In genomic region chr10:99965700-99966099, GRCh38 we compare ENCODE assay signal across 25 cellular contexts. TPM values are rescaled to one million over a fixed set of nuclear protein-coding genes. Genes with fewer than 3 reads are reported as not detected.
DNase-seq lines count a peak whose midpoint lies in the region; ATAC-seq and TF ChIP-seq lines count a peak whose summit lies in the region.
"Had no signal": no experiment of that assay in that cellular context is flagged by ENCODE, and none has a peak within 500 bp of the region (broad histone marks: within the 10 kb centered on the region; RNA-seq: fewer than 3 reads in every experiment).

No MANE protein-coding gene starts in this region.

- TF ChIP-seq POLR2A in breast epithelium (IDR thresholded peaks at IDR 0.05) = no peak

- no peak overlapping the region for H3K4me3 ChIP-seq in breast epithelium
- no peak overlapping the region for H3K4me3 ChIP-seq in brain microvascular endothelial cell (ENCODE audit: low read depth, low read length)
- H3K4me3 ChIP-seq in fibroblast of villous mesenchyme (ENCODE audit: low read depth, low read length) = no peak overlapping the region
- no peak overlapping the region for H3K4me3 ChIP-seq in skeletal muscle satellite cell (ENCODE audit: low read length)
- no peak overlapping the region for H3K4me3 ChIP-seq in dorsolateral prefrontal cortex
- H3K4me3 ChIP-seq: ascending aorta, GM23338, upper lobe of right lung had no signal

- intact Hi-C loops in MCF 10A (cut with micrococcal nuclease) = loop anchor here (1.0 to 5.0 kb wide), 3 partner anchors 42 to 118 kb away; partner anchors contain the start of gene DNMBP
- intact Hi-C loops in breast epithelium (cut with DNase I; ENCODE audit: low total_unique reads) = no loop called here
- intact Hi-C loops in dorsolateral prefrontal cortex (cut with DNase I) = no loop called here

- no peak for ATAC-seq in GM18519 (IDR thresholded peaks at IDR 0.05; ENCODE audit: low FRiP score, unreplicated experiment)
- ATAC-seq: activated CD8-positive, alpha-beta memory T cell treated with anti-CD3 and anti-CD28 coated beads, Interleukin-2, amount 10 ng/mL, durations not matched to agents 7 days and 5 days; GM23338; upper lobe of right lung had no signal

- peak overlapping the region; percentile 35 for H3K4me2 ChIP-seq in skeletal muscle satellite cell (ENCODE audit: low read length)
- H3K4me2 ChIP-seq: GM23338 had no signal

- in situ Hi-C loops in brain microvascular endothelial cell (cut with HindIII; ENCODE audit: low pct_ligation_motif_present, low sequenced_read_pairs) = no loop called here

- H3K4me3 Mint-ChIP-seq in MCF 10A (ENCODE audit: unreplicated experiment) = no peak overlapping the region
- H3K4me3 Mint-ChIP-seq: activated CD4-positive, alpha-beta T cell treated with anti-CD3 and anti-CD28 coated beads, Interleukin-2, amount 10 ng/mL, durations not matched to agents 7 days and 5 days; activated CD8-positive, alpha-beta memory T cell treated with anti-CD3 and anti-CD28 coated beads, Interleukin-2, amount 10 ng/mL, durations not matched to agents 7 days and 5 days; activated naive CD4-positive, alpha-beta T cell treated with anti-CD3 and anti-CD28 coated beads, Interleukin-2, amount 50 U/mL, for 24 hours; activated T-helper 1 cell treated with anti-CD3 and anti-CD28 coated beads, Interleukin-12 subunit alpha, Interleukin-12 subunit beta, Interleukin-2, Interleukin-4 antibody, amounts not matched to agents 30 ng/mL and 10 ng/mL and 1 ng/mL, durations not matched to agents 14 hours and 24 hours and 36 hours; CD8-positive, alpha-beta memory T cell; GM23338 had no signal

- no peaks in the 10 kb centered on the region for H3K4me1 ChIP-seq in breast epithelium
- H3K4me1 ChIP-seq in skeletal muscle satellite cell (ENCODE audit: control insufficient read depth, insufficient read depth, low read length) = peaks cover 39% of the 10 kb centered on the region
- H3K4me1 ChIP-seq: ascending aorta had no signal

- no peaks in the 10 kb centered on the region for H3K36me3 ChIP-seq in breast epithelium
- peaks cover 28% of the 10 kb centered on the region for H3K36me3 ChIP-seq in brain microvascular endothelial cell (replicated peaks)
- H3K36me3 ChIP-seq in skeletal muscle satellite cell (ENCODE audit: insufficient read depth, low read length) = peaks cover 39% of the 10 kb centered on the region

- no peak for DNase-seq in MCF 10A (ENCODE audit: unreplicated experiment)
- DNase-seq in breast epithelium (ENCODE audit: low spot score in 2 of 2) = no peak
- no peak for DNase-seq in brain microvascular endothelial cell
- peak; percentile 38 for DNase-seq in fibroblast of villous mesenchyme (ENCODE audit: low read depth)
- no peak for DNase-seq in dorsolateral prefrontal cortex
- no peak for DNase-seq in NCI-H2196 (lab: John Stamatoyannopoulos, UW; ENCODE audit: unreplicated experiment)
- DNase-seq: activated CD4-positive, alpha-beta T cell treated with anti-CD3 and anti-CD28 coated beads, Interleukin-2, amount 10 ng/mL, durations not matched to agents 7 days and 5 days; activated CD8-positive, alpha-beta memory T cell treated with anti-CD3 and anti-CD28 coated beads, Interleukin-2, amount 10 ng/mL, durations not matched to agents 7 days and 5 days; AML-193; CD8-positive, alpha-beta memory T cell; KG1; left cardiac atrium; MV-4-11; naive B cell; NCI-H2171 treated with DMSO at 0.1 percent for 48 hours; NCI-H526 treated with DMSO at 0.1 percent for 48 hours; T-helper 9 cell; upper lobe of right lung had no signal

- peak overlapping the region; percentile 49 for H3K27ac Mint-ChIP-seq in MCF 10A (ENCODE audit: low read depth, unreplicated experiment)
- H3K27ac Mint-ChIP-seq: activated CD8-positive, alpha-beta memory T cell treated with anti-CD3 and anti-CD28 coated beads, Interleukin-2, amount 10 ng/mL, durations not matched to agents 7 days and 5 days; activated naive CD4-positive, alpha-beta T cell treated with anti-CD3 and anti-CD28 coated beads, Interleukin-2, amount 50 U/mL, for 24 hours; activated T-helper 1 cell treated with anti-CD3 and anti-CD28 coated beads, Interleukin-12 subunit alpha, Interleukin-12 subunit beta, Interleukin-2, Interleukin-4 antibody, amounts not matched to agents 30 ng/mL and 10 ng/mL and 1 ng/mL, durations not matched to agents 14 hours and 24 hours and 36 hours; CD8-positive, alpha-beta memory T cell; GM23338 had no signal

- CTCF ChIA-PET in MCF 10A (lab: Yijun Ruan, JAX) = interaction anchor here (0.5 to 3.4 kb wide), 10 partner anchors 10 to 120 kb away, joined by 3 to 27 read pairs (median 4); no protein-coding TSS in a partner anchor

- H3K27ac ChIP-seq in breast epithelium = peak overlapping the region in 1 of 2 donors; percentile 32
- H3K27ac ChIP-seq in brain microvascular endothelial cell = peak overlapping the region; percentile 80
- no peak overlapping the region for H3K27ac ChIP-seq in dorsolateral prefrontal cortex
- H3K27ac ChIP-seq: ascending aorta, upper lobe of right lung, WERI-Rb-1 had no signal

- TF ChIP-seq CTCF in MCF 10A (IDR thresholded peaks at IDR 0.05; ENCODE audit: unreplicated experiment) = no peak
- no peak for TF ChIP-seq CTCF in breast epithelium (IDR thresholded peaks at IDR 0.05)
- no peak for TF ChIP-seq CTCF in brain microvascular endothelial cell (IDR thresholded peaks at IDR 0.05; ENCODE audit: low read depth, low read length, missing control alignments)
- TF ChIP-seq CTCF in fibroblast of villous mesenchyme (IDR thresholded peaks at IDR 0.05; ENCODE audit: insufficient read depth, low read depth, low read length) = no peak
- TF ChIP-seq CTCF in dorsolateral prefrontal cortex (IDR thresholded peaks at IDR 0.05 in 54 of 56, conservative IDR thresholded peaks at IDR 0.05 in 2 of 56; ENCODE audit: low read depth in 1 of 56, partially characterized antibody in 56 of 56) = no peak

- no peaks in the 10 kb centered on the region for H3K9me3 Mint-ChIP-seq in MCF 10A (ENCODE audit: unreplicated experiment)
- H3K9me3 Mint-ChIP-seq: activated CD4-positive, alpha-beta T cell treated with anti-CD3 and anti-CD28 coated beads, Interleukin-2, amount 10 ng/mL, durations not matched to agents 7 days and 5 days; activated naive CD4-positive, alpha-beta T cell treated with anti-CD3 and anti-CD28 coated beads, Interleukin-2, amount 50 U/mL, for 24 hours; activated T-helper 1 cell treated with anti-CD3 and anti-CD28 coated beads, Interleukin-12 subunit alpha, Interleukin-12 subunit beta, Interleukin-2, Interleukin-4 antibody, amounts not matched to agents 30 ng/mL and 10 ng/mL and 1 ng/mL, durations not matched to agents 14 hours and 24 hours and 36 hours; CD8-positive, alpha-beta memory T cell; GM23338; naive B cell had no signal

- H3K27me3 Mint-ChIP-seq in MCF 10A (ENCODE audit: insufficient read depth, unreplicated experiment) = no peaks in the 10 kb centered on the region
- H3K27me3 Mint-ChIP-seq: activated CD4-positive, alpha-beta T cell treated with anti-CD3 and anti-CD28 coated beads, Interleukin-2, amount 10 ng/mL, durations not matched to agents 7 days and 5 days; activated CD8-positive, alpha-beta memory T cell treated with anti-CD3 and anti-CD28 coated beads, Interleukin-2, amount 10 ng/mL, durations not matched to agents 7 days and 5 days; activated naive CD4-positive, alpha-beta T cell treated with anti-CD3 and anti-CD28 coated beads, Interleukin-2, amount 50 U/mL, for 24 hours; naive B cell had no signal

- BruUV-seq in MCF 10A (replicated peaks; lab: Mats Ljungman, UMichigan) = no TSS peak

- H3K27me3 ChIP-seq in breast epithelium (no peaks in the 10 kb centered on the region), brain microvascular endothelial cell (replicated peaks) (no peaks in the 10 kb centered on the region), skeletal muscle satellite cell (ENCODE audit: control insufficient read depth, insufficient read depth, low read length) (no peaks in the 10 kb centered on the region), dorsolateral prefrontal cortex (no peaks in the 10 kb centered on the region)
- H3K27me3 ChIP-seq: ascending aorta, upper lobe of right lung had no signal

- H3K36me3 Mint-ChIP-seq in MCF 10A (ENCODE audit: insufficient read depth, unreplicated experiment) = peaks cover 41% of the 10 kb centered on the region

- POLR2A ChIA-PET in MCF 10A (lab: Yijun Ruan, JAX) = interaction anchor here (0.7 to 4.1 kb wide), 12 partner anchors 8 to 80 kb away, joined by 3 to 53 read pairs (median 6); partner anchors contain the start of gene DNMBP

- peaks cover 14% of the 10 kb centered on the region for H3K4me1 Mint-ChIP-seq in MCF 10A (ENCODE audit: insufficient read depth, unreplicated experiment)
- H3K4me1 Mint-ChIP-seq: activated naive CD4-positive, alpha-beta T cell treated with anti-CD3 and anti-CD28 coated beads, Interleukin-2, amount 50 U/mL, for 24 hours; CD8-positive, alpha-beta memory T cell; GM23338 had no signal

- peak overlapping the region; percentile 59 for H3K9ac ChIP-seq in skeletal muscle satellite cell (ENCODE audit: low read depth, low read length)

- H3K9me3 ChIP-seq in breast epithelium = no peaks in the 10 kb centered on the region
- H3K9me3 ChIP-seq in skeletal muscle satellite cell (replicated peaks; ENCODE audit: low read length) = no peaks in the 10 kb centered on the region
- H3K9me3 ChIP-seq: ascending aorta, upper lobe of right lung had no signal

RNA-seq across cellular contexts. Expression of gene DNMBP, which starts 44.0 kb away (rescaled TPM):
- 11.3 and 14.3 TPM in 2 replicates for total RNA-seq in MCF 10A (2022)
- 10 to 100 TPM; 15.1 to 20.6 (median 15.5) TPM for total RNA-seq in breast epithelium
- total RNA-seq in fibroblast of villous mesenchyme = 27.6 and 31.2 TPM in 2 replicates
- 19.0 and 21.5 TPM in 2 replicates for total RNA-seq in skeletal muscle satellite cell (2012; rRNA removed)
- 10 to 100 TPM in 44 of 120 experiments, 1 to 10 TPM in 76; 5.3 to 14.0 (median 9.2) TPM for total RNA-seq in dorsolateral prefrontal cortex
